8 cellular contexts compared by ENCODE assay signal in the genomic region with DNA sequence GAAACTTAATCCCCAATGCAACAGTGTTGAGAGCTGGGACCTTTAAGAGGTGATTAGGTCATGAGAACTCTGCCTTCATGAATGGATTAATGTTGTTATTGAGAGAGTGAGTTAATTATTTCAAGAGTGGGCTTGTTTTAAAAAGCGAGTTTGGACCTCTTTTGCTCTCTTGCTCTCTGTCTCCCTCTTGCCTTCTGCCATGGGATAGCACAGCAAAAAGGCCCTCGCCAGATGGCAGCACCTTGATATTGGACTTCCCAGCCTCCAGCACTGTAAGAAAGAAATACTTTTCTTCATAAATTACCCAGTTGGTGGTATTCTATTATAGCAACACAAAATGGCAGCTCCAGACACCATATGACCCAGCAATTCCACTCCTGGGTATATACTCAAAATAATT. TPM values are rescaled to one million over a fixed set of nuclear protein-coding genes. Genes with fewer than 3 reads are reported as not detected.
A peak's percentile ranks its signal among the peaks of the same experiment; 100 is the strongest.
DNase-seq lines count a peak whose midpoint lies in the region; ATAC-seq and TF ChIP-seq lines count a peak whose summit lies in the region.

No MANE protein-coding gene starts in this region.

- H3K36me3 Mint-ChIP-seq in CD8-positive, alpha-beta T cell = no peaks in the 10 kb centered on the region

- no peak overlapping the region for H3K4me3 ChIP-seq in CD8-positive, alpha-beta T cell (ENCODE audit: low read depth, low read length)
- H3K4me3 ChIP-seq in HFF-Myc (replicated peaks; ENCODE audit: low read depth, low read length) (no peak overlapping the region), WERI-Rb-1 (ENCODE audit: low read depth, low read length) (no peak overlapping the region), foreskin fibroblast (ENCODE audit: low read depth in 1 of 2, low read length in 2 of 2) (no peak overlapping the region)

- peak in 2 of 7 experiments; percentile 19 to 25 for DNase-seq in CD8-positive, alpha-beta T cell
- DNase-seq in HFF-Myc (ENCODE audit: extremely low read depth, low read depth) = no peak
- DNase-seq in WERI-Rb-1 = peak; percentile 44
- peak in 1 of 2 donors; percentile 24 for DNase-seq in foreskin fibroblast
- no peak for DNase-seq in NCI-H2196 (lab: John Stamatoyannopoulos, UW; ENCODE audit: unreplicated experiment)
- no peak for DNase-seq in T1000 (lab: John Stamatoyannopoulos, UW)
- no peak for DNase-seq in left cardiac atrium

- H3K27ac ChIP-seq in CD8-positive, alpha-beta T cell (ENCODE audit: low read depth, low read length) = no peak overlapping the region
- H3K27ac ChIP-seq in WERI-Rb-1 = no peak overlapping the region

- H3K27ac Mint-ChIP-seq in CD8-positive, alpha-beta T cell = no peak overlapping the region

- ATAC-seq in CD8-positive, alpha-beta T cell = peak; percentile 42
- no peak for ATAC-seq in GM19395 (IDR thresholded peaks at IDR 0.05; ENCODE audit: unreplicated experiment)
- ATAC-seq in left cardiac atrium = no peak

- CTCF ChIA-PET in CD8-positive, alpha-beta T cell (lab: Charles Lee) = interaction anchor here (1.1 kb wide), 1 partner anchor 16 kb away, joined by 3 read pairs; no protein-coding TSS in a partner anchor

- H3K4me3 Mint-ChIP-seq in CD8-positive, alpha-beta T cell = no peak overlapping the region

- no peaks in the 10 kb centered on the region for H3K27me3 ChIP-seq in CD8-positive, alpha-beta T cell (ENCODE audit: insufficient read depth, low read length)
- H3K27me3 ChIP-seq in WERI-Rb-1 (ENCODE audit: insufficient read depth, low read depth, severe bottlenecking) = no peaks in the 10 kb centered on the region

- peak; percentile 31 for TF ChIP-seq CTCF in CD8-positive, alpha-beta T cell (IDR thresholded peaks at IDR 0.05)
- peak; percentile 56 for TF ChIP-seq CTCF in HFF-Myc (IDR thresholded peaks at IDR 0.05; ENCODE audit: low read depth, low read length, missing control alignments)
- peak; percentile 73 for TF ChIP-seq CTCF in WERI-Rb-1 (IDR thresholded peaks at IDR 0.05; ENCODE audit: low read depth, low read length)
- TF ChIP-seq CTCF in foreskin fibroblast (IDR thresholded peaks at IDR 0.05; ENCODE audit: low read depth, low read length) = peak; percentile 50

- POLR2A ChIA-PET in CD8-positive, alpha-beta T cell (lab: Charles Lee) = interaction anchor here (0.6 kb wide), 1 partner anchor 64 kb away, joined by 3 read pairs; no protein-coding TSS in a partner anchor

- H3K9me3 ChIP-seq in CD8-positive, alpha-beta T cell (ENCODE audit: low read length) = no peaks in the 10 kb centered on the region
- no peaks in the 10 kb centered on the region for H3K9me3 ChIP-seq in WERI-Rb-1 (ENCODE audit: severe bottlenecking)

- H3K36me3 ChIP-seq in CD8-positive, alpha-beta T cell (ENCODE audit: insufficient read depth, low read length) = no peaks in the 10 kb centered on the region
- no peaks in the 10 kb centered on the region for H3K36me3 ChIP-seq in WERI-Rb-1

- H3K4me1 Mint-ChIP-seq in CD8-positive, alpha-beta T cell (ENCODE audit: low read depth) = peaks cover 9% of the 10 kb centered on the region

- intact Hi-C loops in CD8-positive, alpha-beta T cell (cut with DNase I, micrococcal nuclease) = loop anchor here in 1 of 2 experiments (2.0 kb wide), 1 partner anchor 161 kb away; a partner anchor contains a TSS
- intact Hi-C loops in left cardiac atrium (cut with DNase I) = no loop called here

- H3K27me3 Mint-ChIP-seq in CD8-positive, alpha-beta T cell (ENCODE audit: low read depth) = no peaks in the 10 kb centered on the region

- H3K9me3 Mint-ChIP-seq in CD8-positive, alpha-beta T cell = no peaks in the 10 kb centered on the region

- H3K4me1 ChIP-seq in CD8-positive, alpha-beta T cell (ENCODE audit: insufficient read depth, low read length) = peaks cover 6% of the 10 kb centered on the region

RNA-seq across cellular contexts. Expression of a gene that starts 7.0 kb away (rescaled TPM):
- 10 to 100 TPM; 62.0 to 67.3 TPM for total RNA-seq in CD8-positive, alpha-beta T cell
- 10 to 100 TPM; 58.8 to 59.9 TPM for total RNA-seq in left cardiac atrium

RNA-seq across cellular contexts. Expression of a gene that starts 49.5 kb away (rescaled TPM):
- not detected for total RNA-seq in CD8-positive, alpha-beta T cell
- total RNA-seq in left cardiac atrium = not detected
